1 cellular context compared by ENCODE assay signal in genomic region chr22:24555496-24556253, GRCh38.
A peak's percentile ranks its signal among the peaks of the same experiment; 100 is the strongest.
TF ChIP-seq lines count a peak whose summit lies in the region.

SNRPD3 (plus strand) TSS chr22:24555999; CDS start chr22:24557675, 1,676 bp downstream.

TF ChIP-seq in HepG2, 621 proteins besides CTCF, POLR2A, EP300 and RAD21 (continued from another document and continues in another):
- TF ChIP-seq, protein P1, sequence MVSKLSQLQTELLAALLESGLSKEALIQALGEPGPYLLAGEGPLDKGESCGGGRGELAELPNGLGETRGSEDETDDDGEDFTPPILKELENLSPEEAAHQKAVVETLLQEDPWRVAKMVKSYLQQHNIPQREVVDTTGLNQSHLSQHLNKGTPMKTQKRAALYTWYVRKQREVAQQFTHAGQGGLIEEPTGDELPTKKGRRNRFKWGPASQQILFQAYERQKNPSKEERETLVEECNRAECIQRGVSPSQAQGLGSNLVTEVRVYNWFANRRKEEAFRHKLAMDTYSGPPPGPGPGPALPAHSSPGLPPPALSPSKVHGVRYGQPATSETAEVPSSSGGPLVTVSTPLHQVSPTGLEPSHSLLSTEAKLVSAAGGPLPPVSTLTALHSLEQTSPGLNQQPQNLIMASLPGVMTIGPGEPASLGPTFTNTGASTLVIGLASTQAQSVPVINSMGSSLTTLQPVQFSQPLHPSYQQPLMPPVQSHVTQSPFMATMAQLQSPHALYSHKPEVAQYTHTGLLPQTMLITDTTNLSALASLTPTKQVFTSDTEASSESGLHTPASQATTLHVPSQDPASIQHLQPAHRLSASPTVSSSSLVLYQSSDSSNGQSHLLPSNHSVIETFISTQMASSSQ (IDR thresholded peaks at IDR 0.05; ENCODE audit: low read depth): peak; percentile 45
- TF ChIP-seq, protein P1 (CRISPR knock-in tag; IDR thresholded peaks at IDR 0.05; ENCODE audit: borderline replicate concordance): peak; percentile 69; the same call in 1 of the 2 replicates
- TF ChIP-seq, protein P2, sequence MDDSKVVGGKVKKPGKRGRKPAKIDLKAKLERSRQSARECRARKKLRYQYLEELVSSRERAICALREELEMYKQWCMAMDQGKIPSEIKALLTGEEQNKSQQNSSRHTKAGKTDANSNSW (CRISPR knock-in tag; IDR thresholded peaks at IDR 0.05; ENCODE audit: borderline replicate concordance): peak; percentile 72; the same call in 1 of the 2 replicates
- TF ChIP-seq ZNF296 (CRISPR knock-in tag; conservative IDR thresholded peaks at IDR 0.05) (no peak), ZNF232 (CRISPR knock-in tag; IDR thresholded peaks at IDR 0.05; ENCODE audit: borderline replicate concordance) (0 out of 2 replicates have a peak, but pooled peaks have one; percentile 64), ZNF691 (CRISPR knock-in tag; IDR thresholded peaks at IDR 0.05; ENCODE audit: borderline replicate concordance, low read depth) (no peak; the same call in 1 of the 2 replicates), TSC22D2 (CRISPR knock-in tag; IDR thresholded peaks at IDR 0.05; ENCODE audit: borderline replicate concordance) (peak; percentile 84; the same call in 1 of the 2 replicates), CEBPB (IDR thresholded peaks at IDR 0.05; ENCODE audit: borderline replicate concordance, low read depth, low read length) (no peak), PHB2 (IDR thresholded peaks at IDR 0.05; ENCODE audit: partially characterized antibody) (no peak), ZNF672 (CRISPR knock-in tag; IDR thresholded peaks at IDR 0.05) (no peak), MYC (CRISPR knock-in tag; IDR thresholded peaks at IDR 0.05; ENCODE audit: borderline replicate concordance) (peak; percentile 90), CBX5 (CRISPR knock-in tag; IDR thresholded peaks at IDR 0.05; ENCODE audit: borderline replicate concordance) (peak; percentile 94), SOX13 (IDR thresholded peaks at IDR 0.05) (no peak), SOX13 (CRISPR knock-in tag; conservative IDR thresholded peaks at IDR 0.05 in 1 of 2, IDR thresholded peaks at IDR 0.05 in 1 of 2) (no peak), ADNP (CRISPR knock-in tag; IDR thresholded peaks at IDR 0.05) (no peak), THAP7 (CRISPR knock-in tag; IDR thresholded peaks at IDR 0.05) (0 out of 2 replicates have a peak, but pooled peaks have one; percentile 39), ZNF660 (CRISPR knock-in tag; IDR thresholded peaks at IDR 0.05; ENCODE audit: borderline replicate concordance, low read depth) (0 out of 2 replicates have a peak, but pooled peaks have one; percentile 61), ZNF770 (CRISPR knock-in tag; IDR thresholded peaks at IDR 0.05) (peak; percentile 66; the same call in 1 of the 2 replicates), ZNF687 (CRISPR knock-in tag; IDR thresholded peaks at IDR 0.05) (peak; percentile 96), ZBTB8A (CRISPR knock-in tag; IDR thresholded peaks at IDR 0.05; ENCODE audit: borderline replicate concordance, low read depth) (no peak), ZNF468 (CRISPR knock-in tag; IDR thresholded peaks at IDR 0.05) (no peak), DR1 (CRISPR knock-in tag; IDR thresholded peaks at IDR 0.05) (peak; percentile 71; the same call in 1 of the 2 replicates), ZFP82 (CRISPR knock-in tag; IDR thresholded peaks at IDR 0.05; ENCODE audit: borderline replicate concordance) (no peak), ZNF274 (CRISPR knock-in tag; IDR thresholded peaks at IDR 0.05) (peak; percentile 81; the same call in 1 of the 2 replicates), THAP11 (CRISPR knock-in tag; IDR thresholded peaks at IDR 0.05) (peak; percentile 96), HHEX (CRISPR knock-in tag; IDR thresholded peaks at IDR 0.05) (no peak; the same call in 1 of the 2 replicates), ARID2 (CRISPR knock-in tag; IDR thresholded peaks at IDR 0.05; ENCODE audit: borderline replicate concordance) (peak; percentile 81; the same call in 1 of the 2 replicates), HES4 (CRISPR knock-in tag; IDR thresholded peaks at IDR 0.05; ENCODE audit: borderline replicate concordance) (peak; percentile 95), BRF2 (CRISPR knock-in tag; IDR thresholded peaks at IDR 0.05) (peak; percentile 92; the same call in 1 of the 2 replicates), NFRKB (IDR thresholded peaks at IDR 0.05) (no peak), ZNF17 (CRISPR knock-in tag; IDR thresholded peaks at IDR 0.05) (no peak), ZBTB1 (CRISPR knock-in tag; IDR thresholded peaks at IDR 0.05; ENCODE audit: borderline replicate concordance) (no peak), ZBTB34 (CRISPR knock-in tag; IDR thresholded peaks at IDR 0.05) (0 out of 2 replicates have a peak, but pooled peaks have one; percentile 81), HNRNPK (IDR thresholded peaks at IDR 0.05; ENCODE audit: low read depth, low read length, poor library complexity, severe bottlenecking) (no peak), ARNT2 (CRISPR knock-in tag; IDR thresholded peaks at IDR 0.05; ENCODE audit: low read depth) (peak; percentile 83), TAF1 (CRISPR knock-in tag; IDR thresholded peaks at IDR 0.05) (peak; percentile 95), MYPOP (CRISPR knock-in tag; IDR thresholded peaks at IDR 0.05) (peak; percentile 79), ZNF205 (CRISPR knock-in tag; IDR thresholded peaks at IDR 0.05) (peak; percentile 95), MTF1 (CRISPR knock-in tag; IDR thresholded peaks at IDR 0.05) (peak; percentile 68; the same call in 1 of the 2 replicates)
- TF ChIP-seq, protein P3, sequence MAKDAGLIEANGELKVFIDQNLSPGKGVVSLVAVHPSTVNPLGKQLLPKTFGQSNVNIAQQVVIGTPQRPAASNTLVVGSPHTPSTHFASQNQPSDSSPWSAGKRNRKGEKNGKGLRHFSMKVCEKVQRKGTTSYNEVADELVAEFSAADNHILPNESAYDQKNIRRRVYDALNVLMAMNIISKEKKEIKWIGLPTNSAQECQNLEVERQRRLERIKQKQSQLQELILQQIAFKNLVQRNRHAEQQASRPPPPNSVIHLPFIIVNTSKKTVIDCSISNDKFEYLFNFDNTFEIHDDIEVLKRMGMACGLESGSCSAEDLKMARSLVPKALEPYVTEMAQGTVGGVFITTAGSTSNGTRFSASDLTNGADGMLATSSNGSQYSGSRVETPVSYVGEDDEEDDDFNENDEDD (CRISPR knock-in tag; IDR thresholded peaks at IDR 0.05; ENCODE audit: borderline replicate concordance): peak; percentile 84; the same call in 1 of the 2 replicates
